8 cellular contexts compared by ENCODE assay signal in genomic region chr12:111636209-111636928, GRCh38. TPM values are rescaled to one million over a fixed set of nuclear protein-coding genes. Genes with fewer than 3 reads are reported as not detected.
A peak's percentile ranks its signal among the peaks of the same experiment; 100 is the strongest.
DNase-seq lines count a peak whose midpoint lies in the region; TF ChIP-seq lines count a peak whose summit lies in the region.

No MANE protein-coding gene starts in this region.

- no peaks in the 10 kb centered on the region for H3K9me3 ChIP-seq in esophagus squamous epithelium
- H3K9me3 ChIP-seq in tibial artery: no peaks in the 10 kb centered on the region

- peaks cover 4 to 23% (median 4%) of the 10 kb centered on the region in 3 donors for H3K4me1 ChIP-seq in esophagus squamous epithelium
- peaks cover 5% of the 10 kb centered on the region for H3K4me1 ChIP-seq in mesendoderm (ENCODE audit: control insufficient read depth, low read depth, low read length)
- peaks cover 0 to 21% (median 18%) of the 10 kb centered on the region in 4 donors for H3K4me1 ChIP-seq in tibial artery

- intact Hi-C loops in esophagus squamous epithelium (cut with DNase I) (no loop called here), tibial artery (cut with DNase I; ENCODE audit: low total_unique reads) (no loop called here)

- DNase-seq in NCI-H446 treated with DMSO at 0.1 percent for 48 hours (lab: John Stamatoyannopoulos, UW) (peak; percentile 52), esophagus squamous epithelium (lab: John Stamatoyannopoulos, UW) (no peak), mesendoderm (peak; percentile 84), tibial artery (peak; percentile 65 to 83), COR-L47 (lab: John Stamatoyannopoulos, UW) (no peak), RKO (ENCODE audit: low spot score) (no peak)
- no peak for DNase-seq in activated CD4-positive, alpha-beta T cell treated with anti-CD3 and anti-CD28 coated beads, Interleukin-2, amount 10 ng/mL, durations not matched to agents 7 days and 5 days
- DNase-seq in activated naive CD4-positive, alpha-beta T cell treated with anti-CD3 and anti-CD28 coated beads, Interleukin-2, amount 50 U/mL, for 16 hours: no peak

- H2BK120ac ChIP-seq in mesendoderm (ENCODE audit: low read depth, low read length): no peak overlapping the region

- H3K4me2 ChIP-seq in mesendoderm (ENCODE audit: low read length): no peak overlapping the region

- H2BK15ac ChIP-seq in mesendoderm (replicated peaks; ENCODE audit: low read depth): no peak overlapping the region

- H3K4me3 Mint-ChIP-seq in activated CD4-positive, alpha-beta T cell treated with anti-CD3 and anti-CD28 coated beads, Interleukin-2, amount 10 ng/mL, durations not matched to agents 7 days and 5 days: no peak overlapping the region

- 29 to 30% methylated on average over 18 to 19 of the region's 19 CpGs for WGBS in esophagus squamous epithelium, 2 donors
- WGBS in mesendoderm (ENCODE audit: extremely low coverage, insufficient coverage, low lambda C conversion rate): no CpG with 5 or more reads among the region's 19 CpGs

- no peaks in the 10 kb centered on the region for H3K4me1 Mint-ChIP-seq in activated CD4-positive, alpha-beta T cell treated with anti-CD3 and anti-CD28 coated beads, Interleukin-2, amount 10 ng/mL, durations not matched to agents 7 days and 5 days

- POLR2A ChIA-PET in activated CD4-positive, alpha-beta T cell treated with anti-CD3 and anti-CD28 coated beads, Interleukin-2, amount 10 ng/mL, durations not matched to agents 7 days and 5 days (lab: Charles Lee): no interaction called here

- H3K27me3 ChIP-seq in esophagus squamous epithelium (no peaks in the 10 kb centered on the region), mesendoderm (ENCODE audit: insufficient read depth, low read length, poor library complexity) (no peaks in the 10 kb centered on the region), tibial artery (no peaks in the 10 kb centered on the region)

- peak overlapping the region; percentile 83 for H3K23ac ChIP-seq in mesendoderm (ENCODE audit: low read length)

- H3K36me3 Mint-ChIP-seq in activated CD4-positive, alpha-beta T cell treated with anti-CD3 and anti-CD28 coated beads, Interleukin-2, amount 10 ng/mL, durations not matched to agents 7 days and 5 days (ENCODE audit: low read depth): no peaks in the 10 kb centered on the region

- TF ChIP-seq CTCF in esophagus squamous epithelium (IDR thresholded peaks at IDR 0.05) (no peak), tibial artery (IDR thresholded peaks at IDR 0.05) (no peak)

- peak overlapping the region; percentile 59 for H3K56ac ChIP-seq in mesendoderm (ENCODE audit: low read length)

- no peak overlapping the region for H4K8ac ChIP-seq in mesendoderm (ENCODE audit: low read depth, low read length)

- peak overlapping the region; percentile 48 for H3K9ac ChIP-seq in mesendoderm (ENCODE audit: low read length)

- no peak overlapping the region for H2BK5ac ChIP-seq in mesendoderm (ENCODE audit: low read length)

- CTCF ChIA-PET in activated CD4-positive, alpha-beta T cell treated with anti-CD3 and anti-CD28 coated beads, Interleukin-2, amount 10 ng/mL, durations not matched to agents 7 days and 5 days (lab: Charles Lee): interaction anchor here (0.5 kb wide), 1 partner anchor 270 kb away, joined by 4 read pairs; no protein-coding TSS in a partner anchor

- no peak overlapping the region for H4K5ac ChIP-seq in mesendoderm (ENCODE audit: low read length)

- no peaks in the 10 kb centered on the region for H3K27me3 Mint-ChIP-seq in activated CD4-positive, alpha-beta T cell treated with anti-CD3 and anti-CD28 coated beads, Interleukin-2, amount 10 ng/mL, durations not matched to agents 7 days and 5 days

- H3K79me1 ChIP-seq in mesendoderm (ENCODE audit: low read length): no peaks in the 10 kb centered on the region

- no peaks in the 10 kb centered on the region for H3K79me2 ChIP-seq in mesendoderm (ENCODE audit: control insufficient read depth, insufficient read depth, low read length)

- H3K4me3 ChIP-seq in esophagus squamous epithelium (peak overlapping the region in 2 of 4 donors; percentile 7), mesendoderm (ENCODE audit: low read length) (no peak overlapping the region), tibial artery (peak overlapping the region; percentile 24 to 36)

- peak overlapping the region; percentile 62 for H3K18ac ChIP-seq in mesendoderm (ENCODE audit: low read length)

- H3K36me3 ChIP-seq in esophagus squamous epithelium (peaks cover 0 to 21% (median 0%) of the 10 kb centered on the region in 3 donors), mesendoderm (ENCODE audit: control insufficient read depth, insufficient read depth, low read length) (no peaks in the 10 kb centered on the region), tibial artery (no peaks in the 10 kb centered on the region)

- H3K27ac ChIP-seq in esophagus squamous epithelium: peak overlapping the region; percentile 36 to 75 (median 64)
- peak overlapping the region; percentile 63 for H3K27ac ChIP-seq in mesendoderm (ENCODE audit: low read depth, low read length)
- H3K27ac ChIP-seq in tibial artery: peak overlapping the region; percentile 68 to 80

- peak overlapping the region; percentile 60 for H3K4ac ChIP-seq in mesendoderm (ENCODE audit: low read depth, low read length)

- H2AK5ac ChIP-seq in mesendoderm (ENCODE audit: low read length): no peak overlapping the region

- no peaks in the 10 kb centered on the region for H3K9me3 Mint-ChIP-seq in activated CD4-positive, alpha-beta T cell treated with anti-CD3 and anti-CD28 coated beads, Interleukin-2, amount 10 ng/mL, durations not matched to agents 7 days and 5 days

- H3K27ac Mint-ChIP-seq in activated CD4-positive, alpha-beta T cell treated with anti-CD3 and anti-CD28 coated beads, Interleukin-2, amount 10 ng/mL, durations not matched to agents 7 days and 5 days: no peak overlapping the region

- TF ChIP-seq POLR2A in esophagus squamous epithelium (IDR thresholded peaks at IDR 0.05): no peak

RNA-seq across cellular contexts. Expression of gene ATXN2, which starts 37.3 kb away (rescaled TPM):
- total RNA-seq in esophagus squamous epithelium: 10 to 100 TPM; 11.4 to 36.2 (median 25.4) TPM
- polyA plus RNA-seq in mesendoderm (2013, experiment 1 of 2): 37.5 TPM
- 37.8 TPM for polyA plus RNA-seq in mesendoderm (2013, experiment 2 of 2)
- 10 to 100 TPM; 42.0 to 46.8 TPM for total RNA-seq in activated CD4-positive, alpha-beta T cell treated with anti-CD3 and anti-CD28 coated beads, Interleukin-2, amount 10 ng/mL, durations not matched to agents 7 days and 5 days

RNA-seq across cellular contexts. Expression of gene BRAP, which starts 49.4 kb away (rescaled TPM):
- 10 to 100 TPM in 3 of 4 donors, 1 to 10 TPM in 1; 9.2 to 16.8 (median 10.8) TPM for total RNA-seq in esophagus squamous epithelium
- 19.3 TPM for polyA plus RNA-seq in mesendoderm (2013, experiment 1 of 2)
- polyA plus RNA-seq in mesendoderm (2013, experiment 2 of 2): 19.3 TPM
- total RNA-seq in activated CD4-positive, alpha-beta T cell treated with anti-CD3 and anti-CD28 coated beads, Interleukin-2, amount 10 ng/mL, durations not matched to agents 7 days and 5 days: 10 to 100 TPM; 20.2 to 23.6 TPM

RNA-seq across cellular contexts. Expression of gene ACAD10, which starts 49.5 kb away (rescaled TPM):
- 10 to 100 TPM; 13.9 to 20.4 (median 16.6) TPM for total RNA-seq in esophagus squamous epithelium
- 4.9 TPM for polyA plus RNA-seq in mesendoderm (2013, experiment 1 of 2)
- polyA plus RNA-seq in mesendoderm (2013, experiment 2 of 2): 5.2 TPM
- 10 to 100 TPM; 29.7 to 30.8 TPM for total RNA-seq in activated CD4-positive, alpha-beta T cell treated with anti-CD3 and anti-CD28 coated beads, Interleukin-2, amount 10 ng/mL, durations not matched to agents 7 days and 5 days

Comparison
In these comparisons a context has a peak if more than half of its experiments do, and no peak if none do; other contexts are left out.
1. DNase-seq: peak in NCI-H446 treated with DMSO at 0.1 percent for 48 hours (single experiment), mesendoderm (single experiment) and tibial artery (2 of 2); none in esophagus squamous epithelium (single experiment), COR-L47 (single experiment), activated CD4-positive, alpha-beta T cell treated with anti-CD3 and anti-CD28 coated beads, Interleukin-2, amount 10 ng/mL, durations not matched to agents 7 days and 5 days (single experiment), activated naive CD4-positive, alpha-beta T cell treated with anti-CD3 and anti-CD28 coated beads, Interleukin-2, amount 50 U/mL, for 16 hours (single experiment) and RKO (single experiment).
2. Peak in every context shown above with its lines, with median percentiles within 50 percentile points of each other: H3K27ac ChIP-seq.